8 cellular contexts compared by ENCODE assay signal in the genomic region with DNA sequence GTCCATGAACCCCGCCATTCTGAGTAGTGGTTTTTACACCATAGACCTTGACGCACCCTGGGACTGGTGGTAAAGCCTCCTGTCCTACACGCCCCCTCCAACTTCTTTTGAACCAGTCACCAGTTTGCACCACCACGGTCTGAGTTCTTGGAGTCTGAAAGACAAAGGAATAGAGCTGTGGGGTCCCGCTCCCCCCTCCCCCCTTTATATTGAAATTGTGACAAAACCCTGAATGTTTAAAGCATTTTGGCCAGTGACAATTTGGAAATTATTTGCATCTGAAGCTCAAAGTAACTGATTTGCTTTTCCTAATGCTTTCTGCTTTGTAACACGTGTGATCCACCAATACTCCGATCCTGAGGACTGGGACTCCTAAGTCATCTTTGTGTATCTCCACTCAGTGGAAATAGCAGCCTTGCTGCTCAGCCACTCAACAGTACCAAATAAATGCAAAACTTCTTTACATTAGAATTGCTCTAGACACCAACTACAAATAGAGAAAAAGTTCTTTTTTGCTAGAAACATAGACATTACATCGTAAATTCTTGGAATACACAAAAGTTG. TPM values are rescaled to one million over a fixed set of nuclear protein-coding genes. Genes with fewer than 3 reads are reported as not detected.
DNase-seq lines count a peak whose midpoint lies in the region; ATAC-seq and TF ChIP-seq lines count a peak whose summit lies in the region.

No MANE protein-coding gene starts in this region.

- DNase-seq in CD4-positive, alpha-beta T cell = no peak
- no peak for DNase-seq in activated CD8-positive, alpha-beta T cell treated with anti-CD3 and anti-CD28 coated beads, Interleukin-2, amount 10 ng/mL, durations not matched to agents 7 days and 5 days
- no peak for DNase-seq in amniotic stem cell (lab: John Stamatoyannopoulos, UW)

- peaks cover 54% of the 10 kb centered on the region for H3K4me1 Mint-ChIP-seq in CD4-positive, alpha-beta T cell (ENCODE audit: low read depth)
- H3K4me1 Mint-ChIP-seq in activated CD8-positive, alpha-beta T cell treated with anti-CD3 and anti-CD28 coated beads, Interleukin-2, amount 10 ng/mL, durations not matched to agents 7 days and 5 days (ENCODE audit: low read depth) = peaks cover 40% of the 10 kb centered on the region
- peaks cover 40% of the 10 kb centered on the region for H3K4me1 Mint-ChIP-seq in stimulated activated memory B cell treated with anti-CD40 and anti-IgM and Interleukin-4, amounts not matched to agents 10 μg/mL and 1 μg/mL and 100 μg/mL, for 72 hours

- peak overlapping the region; percentile 94 for H3K27ac Mint-ChIP-seq in CD4-positive, alpha-beta T cell
- peak overlapping the region; percentile 98 for H3K27ac Mint-ChIP-seq in activated CD8-positive, alpha-beta T cell treated with anti-CD3 and anti-CD28 coated beads, Interleukin-2, amount 10 ng/mL, durations not matched to agents 7 days and 5 days
- H3K27ac Mint-ChIP-seq in stimulated activated memory B cell treated with anti-CD40 and anti-IgM and Interleukin-4, amounts not matched to agents 10 μg/mL and 1 μg/mL and 100 μg/mL, for 72 hours = peak overlapping the region; percentile 99

- H3K27me3 Mint-ChIP-seq in CD4-positive, alpha-beta T cell = peaks cover 4% of the 10 kb centered on the region
- no peaks in the 10 kb centered on the region for H3K27me3 Mint-ChIP-seq in activated CD8-positive, alpha-beta T cell treated with anti-CD3 and anti-CD28 coated beads, Interleukin-2, amount 10 ng/mL, durations not matched to agents 7 days and 5 days (ENCODE audit: low read depth)
- H3K27me3 Mint-ChIP-seq in stimulated activated memory B cell treated with anti-CD40 and anti-IgM and Interleukin-4, amounts not matched to agents 10 μg/mL and 1 μg/mL and 100 μg/mL, for 72 hours = no peaks in the 10 kb centered on the region

- peaks cover 20% of the 10 kb centered on the region for H3K4me1 ChIP-seq in iPS-18a (ENCODE audit: control insufficient read depth, low read depth, low read length)

- POLR2A ChIA-PET in CD4-positive, alpha-beta T cell (lab: Charles Lee) = interaction anchor here (0.5 to 3.9 kb wide), 71 partner anchors 11 to 1785 kb away, joined by 3 to 136 read pairs (median 6); a partner anchor contains a TSS
- POLR2A ChIA-PET in activated CD8-positive, alpha-beta T cell treated with anti-CD3 and anti-CD28 coated beads, Interleukin-2, amount 10 ng/mL, durations not matched to agents 7 days and 5 days (lab: Charles Lee) = interaction anchor here (0.6 to 6.4 kb wide), 80 partner anchors 9 to 1503 kb away, joined by 3 to 85 read pairs (median 4); a partner anchor contains a TSS

- ATAC-seq in CD4-positive, alpha-beta T cell (ENCODE audit: poor library complexity) = peak; percentile 15
- ATAC-seq in HG03196 (IDR thresholded peaks at IDR 0.05; ENCODE audit: unreplicated experiment) = peak; percentile 2
- no peak for ATAC-seq in activated CD8-positive, alpha-beta T cell treated with anti-CD3 and anti-CD28 coated beads, Interleukin-2, amount 10 ng/mL, durations not matched to agents 7 days and 5 days
- ATAC-seq in stimulated activated memory B cell treated with anti-CD40 and anti-IgM and Interleukin-4, amounts not matched to agents 10 μg/mL and 1 μg/mL and 100 μg/mL, for 72 hours = no peak
- ATAC-seq in HG02970 (IDR thresholded peaks at IDR 0.05; ENCODE audit: low FRiP score, unreplicated experiment) = no peak
- no peak for ATAC-seq in GM19324 (IDR thresholded peaks at IDR 0.05; ENCODE audit: low FRiP score, unreplicated experiment)

- no peak for TF ChIP-seq CTCF in CD4-positive, alpha-beta T cell (IDR thresholded peaks at IDR 0.05)

- peak overlapping the region; percentile 97 for H3K27ac ChIP-seq in CD4-positive, alpha-beta T cell (ENCODE audit: low read depth, low read length)
- H3K27ac ChIP-seq in iPS-18a (ENCODE audit: low read length) = peak overlapping the region; percentile 100

- CTCF ChIA-PET in CD4-positive, alpha-beta T cell (lab: Charles Lee) = interaction anchor here (1.5 to 2.2 kb wide), 3 partner anchors 11 to 149 kb away, joined by 5 to 8 read pairs (median 6); a partner anchor contains a TSS
- CTCF ChIA-PET in activated CD8-positive, alpha-beta T cell treated with anti-CD3 and anti-CD28 coated beads, Interleukin-2, amount 10 ng/mL, durations not matched to agents 7 days and 5 days (lab: Charles Lee) = interaction anchor here (0.9 to 1.5 kb wide), 8 partner anchors 9 to 170 kb away, joined by 3 to 5 read pairs (median 4); no protein-coding TSS in a partner anchor

- peak overlapping the region; percentile 99 for H3K4me3 Mint-ChIP-seq in CD4-positive, alpha-beta T cell
- peak overlapping the region; percentile 93 for H3K4me3 Mint-ChIP-seq in activated CD8-positive, alpha-beta T cell treated with anti-CD3 and anti-CD28 coated beads, Interleukin-2, amount 10 ng/mL, durations not matched to agents 7 days and 5 days
- H3K4me3 Mint-ChIP-seq in stimulated activated memory B cell treated with anti-CD40 and anti-IgM and Interleukin-4, amounts not matched to agents 10 μg/mL and 1 μg/mL and 100 μg/mL, for 72 hours = peak overlapping the region; percentile 100

- intact Hi-C loops in CD4-positive, alpha-beta T cell (cut with DNase I, micrococcal nuclease) = loop anchor here (1.0 to 10.0 kb wide), 4 partner anchors 25 to 827 kb away; a partner anchor contains a TSS

- H3K9me3 ChIP-seq in CD4-positive, alpha-beta T cell (ENCODE audit: control insufficient read depth, low read length) = no peaks in the 10 kb centered on the region
- no peaks in the 10 kb centered on the region for H3K9me3 ChIP-seq in iPS-18a (ENCODE audit: control insufficient read depth, low read depth, low read length)

- H3K36me3 Mint-ChIP-seq in CD4-positive, alpha-beta T cell (ENCODE audit: low read depth) = peaks cover 52% of the 10 kb centered on the region
- peaks cover 39% of the 10 kb centered on the region for H3K36me3 Mint-ChIP-seq in activated CD8-positive, alpha-beta T cell treated with anti-CD3 and anti-CD28 coated beads, Interleukin-2, amount 10 ng/mL, durations not matched to agents 7 days and 5 days (ENCODE audit: low read depth)
- H3K36me3 Mint-ChIP-seq in stimulated activated memory B cell treated with anti-CD40 and anti-IgM and Interleukin-4, amounts not matched to agents 10 μg/mL and 1 μg/mL and 100 μg/mL, for 72 hours = peaks cover 42% of the 10 kb centered on the region

- H3K27me3 ChIP-seq in CD4-positive, alpha-beta T cell (ENCODE audit: control insufficient read depth, insufficient read depth, low read length) = no peaks in the 10 kb centered on the region
- H3K27me3 ChIP-seq in iPS-18a (ENCODE audit: control insufficient read depth, insufficient read depth, low read length) = no peaks in the 10 kb centered on the region

- peak overlapping the region; percentile 87 for H3K4me3 ChIP-seq in iPS-18a (ENCODE audit: low read length)

- H3K9ac ChIP-seq in iPS-18a (ENCODE audit: low read length) = peak overlapping the region; percentile 100

- no peaks in the 10 kb centered on the region for H3K9me3 Mint-ChIP-seq in CD4-positive, alpha-beta T cell
- no peaks in the 10 kb centered on the region for H3K9me3 Mint-ChIP-seq in activated CD8-positive, alpha-beta T cell treated with anti-CD3 and anti-CD28 coated beads, Interleukin-2, amount 10 ng/mL, durations not matched to agents 7 days and 5 days (ENCODE audit: insufficient read depth)
- no peaks in the 10 kb centered on the region for H3K9me3 Mint-ChIP-seq in stimulated activated memory B cell treated with anti-CD40 and anti-IgM and Interleukin-4, amounts not matched to agents 10 μg/mL and 1 μg/mL and 100 μg/mL, for 72 hours

- peaks cover 31% of the 10 kb centered on the region for H3K36me3 ChIP-seq in iPS-18a (ENCODE audit: control insufficient read depth, low read depth, low read length)

RNA-seq across cellular contexts. Expression of a gene that starts 0.8 kb away (rescaled TPM):
- total RNA-seq in CD4-positive, alpha-beta T cell = 100 to 1,000 TPM; 550 to 557 TPM
- total RNA-seq in activated CD8-positive, alpha-beta T cell treated with anti-CD3 and anti-CD28 coated beads, Interleukin-2, amount 10 ng/mL, durations not matched to agents 7 days and 5 days = 100 to 1,000 TPM; 348 to 356 TPM

RNA-seq across cellular contexts. Expression of a gene that starts 26.1 kb away (rescaled TPM):
- total RNA-seq in CD4-positive, alpha-beta T cell = 1 to 10 TPM; 1.2 to 2.1 TPM
- 10 to 100 TPM; 20.6 to 21.0 TPM for total RNA-seq in activated CD8-positive, alpha-beta T cell treated with anti-CD3 and anti-CD28 coated beads, Interleukin-2, amount 10 ng/mL, durations not matched to agents 7 days and 5 days

Comparison
In these comparisons a context has a peak if more than half of its experiments do, and no peak if none do; other contexts are left out.
1. ATAC-seq: peak in CD4-positive, alpha-beta T cell (single experiment) and HG03196 (single experiment); none in activated CD8-positive, alpha-beta T cell treated with anti-CD3 and anti-CD28 coated beads, Interleukin-2, amount 10 ng/mL, durations not matched to agents 7 days and 5 days (single experiment), stimulated activated memory B cell treated with anti-CD40 and anti-IgM and Interleukin-4, amounts not matched to agents 10 μg/mL and 1 μg/mL and 100 μg/mL, for 72 hours (single experiment), HG02970 (single experiment) and GM19324 (single experiment).
2. RNA of a gene that starts 26.1 kb away (total RNA-seq): 20.6 to 21.0 TPM in activated CD8-positive, alpha-beta T cell treated with anti-CD3 and anti-CD28 coated beads, Interleukin-2, amount 10 ng/mL, durations not matched to agents 7 days and 5 days; 1.2 to 2.1 TPM in CD4-positive, alpha-beta T cell; every median in the first group is over 4 times any median in the second.
3. Peak in every context shown above with its lines, with median percentiles within 50 percentile points of each other: H3K27ac Mint-ChIP-seq and H3K4me3 Mint-ChIP-seq.